27 cellular contexts compared by ENCODE assay signal in genomic region chr2:237588044-237588696, GRCh38. TPM values are rescaled to one million over a fixed set of nuclear protein-coding genes. Genes with fewer than 3 reads are reported as not detected.
A peak's percentile ranks its signal among the peaks of the same experiment; 100 is the strongest.
DNase-seq lines count a peak whose midpoint lies in the region; ATAC-seq, FAIRE-seq and TF ChIP-seq lines count a peak whose summit lies in the region.
"Had no signal": no experiment of that assay in that cellular context is flagged by ENCODE, and none has a peak within 500 bp of the region (broad histone marks: within the 10 kb centered on the region; RNA-seq: fewer than 3 reads in every experiment).

No MANE protein-coding gene starts in this region.

- no peaks in the 10 kb centered on the region for H3K9me3 Mint-ChIP-seq in WTC11
- no peaks in the 10 kb centered on the region for H3K9me3 Mint-ChIP-seq in activated CD4-positive, alpha-beta memory T cell treated with anti-CD3 and anti-CD28 coated beads, Interleukin-2, amount 10 ng/mL, durations not matched to agents 7 days and 5 days
- H3K9me3 Mint-ChIP-seq: activated CD4-positive, alpha-beta T cell treated with anti-CD3 and anti-CD28 coated beads, Interleukin-2, amount 10 ng/mL, durations not matched to agents 24 days and 14 days; activated naive CD4-positive, alpha-beta T cell treated with anti-CD3 and anti-CD28 coated beads, Interleukin-2, amount 50 U/mL, for 24 hours; CD4-positive, alpha-beta T cell; dendritic cell treated with granulocyte-macrophage colony-stimulating factor and Interleukin-4, amounts not matched to agents 40 ng/mL and 50 ng/mL, for 4 days; naive thymus-derived CD4-positive, alpha-beta T cell had no signal

- DNase-seq in WTC11 (ENCODE audit: low spot score), result no peak
- no peak for DNase-seq in HepG2 (ENCODE audit: low spot score)
- DNase-seq in aorta, result peak; percentile 12 to 61
- DNase-seq in NCI-H2196 (lab: John Stamatoyannopoulos, UW; ENCODE audit: unreplicated experiment), result no peak
- no peak for DNase-seq in activated naive CD4-positive, alpha-beta T cell (lab: John Stamatoyannopoulos, UW)
- DNase-seq in activated CD4-positive, alpha-beta memory T cell treated with anti-CD3 and anti-CD28 coated beads, Interleukin-2, amount 10 ng/mL, durations not matched to agents 7 days and 5 days, result no peak
- DNase-seq: activated CD4-positive, alpha-beta T cell treated with anti-CD3 and anti-CD28 coated beads, Interleukin-2, amount 10 ng/mL, durations not matched to agents 24 days and 14 days; activated T-cell treated with anti-CD3 and anti-CD28 coated beads, Interleukin-2, amount 50 U/mL, for 48 hours; anterior cingulate cortex; CD4-positive, alpha-beta T cell; DMS 273 treated with DMSO at 0.1 percent for 48 hours; naive thymus-derived CD4-positive, alpha-beta T cell; NCI-H146; NCI-H510A; retina; stimulated activated naive CD8-positive, alpha-beta T cell treated with anti-CD3 and anti-CD28 coated beads, Interleukin-15, Interleukin-2, amounts not matched to agents 100 U/mL and 50 U/mL, for 24 hours had no signal

- ATAC-seq in WTC11 (peak; percentile 7; the same call in 1 of the 2 replicates), HepG2 (no peak), aorta (ENCODE audit: low FRiP score) (no peak)
- ATAC-seq: naive thymus-derived CD4-positive, alpha-beta T cell; stimulated activated naive CD8-positive, alpha-beta T cell treated with anti-CD3 and anti-CD28 coated beads, Interleukin-15, Interleukin-2, amounts not matched to agents 100 U/mL and 50 U/mL, for 24 hours had no signal

- no peak for TF ChIP-seq RAD21 in HepG2 (CRISPR knock-in tag; IDR thresholded peaks at IDR 0.05)

- no peak overlapping the region for H3K27ac Mint-ChIP-seq in WTC11
- no peak overlapping the region for H3K27ac Mint-ChIP-seq in activated CD4-positive, alpha-beta memory T cell treated with anti-CD3 and anti-CD28 coated beads, Interleukin-2, amount 10 ng/mL, durations not matched to agents 7 days and 5 days
- H3K27ac Mint-ChIP-seq: activated CD4-positive, alpha-beta T cell treated with anti-CD3 and anti-CD28 coated beads, Interleukin-2, amount 10 ng/mL, durations not matched to agents 24 days and 14 days; activated naive CD4-positive, alpha-beta T cell treated with anti-CD3 and anti-CD28 coated beads, Interleukin-2, amount 50 U/mL, for 24 hours; CD4-positive, alpha-beta T cell; dendritic cell treated with granulocyte-macrophage colony-stimulating factor and Interleukin-4, amounts not matched to agents 40 ng/mL and 50 ng/mL, for 4 days had no signal

- 87% methylated on average over 9 of the region's 9 CpGs for WGBS in HepG2 (ENCODE audit: low lambda C conversion rate)
- WGBS in aorta, 2 donors, result 96 to 98% methylated on average over 9 of the region's 9 CpGs

- no peak for FAIRE-seq in HepG2 (lab: Jason Lieb, UNC)
- FAIRE-seq: GM19239, TTC549 had no signal

- H4K20me1 ChIP-seq in HepG2 (ENCODE audit: insufficient read depth, low read length), result peaks cover 3% of the 10 kb centered on the region; the same call in 1 of the 2 replicates

- H3K27ac ChIP-seq in HUES6 (ENCODE audit: low read depth, low read length) (no peak overlapping the region; the same call in 1 of the 2 replicates), HepG2 (ENCODE audit: extremely low read length, insufficient read depth, low read length) (no peak overlapping the region), aorta (ENCODE audit: low read depth in 1 of 2, low read length in 2 of 2) (no peak overlapping the region)
- H3K27ac ChIP-seq: cardiac muscle cell, thoracic aorta had no signal

- H3K27me3 ChIP-seq in HUES6 (ENCODE audit: control insufficient read depth, insufficient read depth, low read length), result no peaks in the 10 kb centered on the region
- H3K27me3 ChIP-seq in HepG2 (ENCODE audit: control insufficient read depth in 1 of 2, insufficient read depth in 2 of 2, low read length in 2 of 2), result no peaks in the 10 kb centered on the region; a peak in 1 of 5 replicates
- no peaks in the 10 kb centered on the region for H3K27me3 ChIP-seq in aorta (ENCODE audit: control insufficient read depth in 1 of 2, insufficient read depth in 2 of 2, low read length in 1 of 2)
- H3K27me3 ChIP-seq: cardiac muscle cell had no signal

- POLR2A ChIA-PET in WTC11 (lab: Charles Lee) (no interaction called here), HepG2 (lab: Yijun Ruan, JAX) (interaction anchor here (1.4 kb wide), 1 partner anchor 12 kb away, joined by 3 read pairs; no protein-coding TSS in a partner anchor)
- POLR2A ChIA-PET in activated CD4-positive, alpha-beta memory T cell treated with anti-CD3 and anti-CD28 coated beads, Interleukin-2, amount 10 ng/mL, durations not matched to agents 7 days and 5 days (lab: Charles Lee), result no interaction called here

- H3K9me3 ChIP-seq in HUES6 (ENCODE audit: control insufficient read depth, insufficient read depth, low read depth, low read length), result no peaks in the 10 kb centered on the region
- no peaks in the 10 kb centered on the region for H3K9me3 ChIP-seq in HepG2 (ENCODE audit: low read length)
- H3K9me3 ChIP-seq in aorta (ENCODE audit: control insufficient read depth, low read length), result no peaks in the 10 kb centered on the region
- H3K9me3 ChIP-seq: thoracic aorta had no signal

- H3K36me3 ChIP-seq in HUES6 (ENCODE audit: control insufficient read depth, insufficient read depth, low read length) (peaks cover 22% of the 10 kb centered on the region), HepG2 (replicated peaks in 1 of 2; ENCODE audit: control insufficient read depth in 1 of 2, insufficient read depth in 2 of 2, low read length in 2 of 2) (peaks cover 11% of the 10 kb centered on the region in 2 experiments; a peak in 4 of 5 replicates), aorta (ENCODE audit: control insufficient read depth in 1 of 2, insufficient read depth in 2 of 2, low read length in 1 of 2) (no peaks in the 10 kb centered on the region)
- H3K36me3 ChIP-seq: cardiac muscle cell, thoracic aorta had no signal

- intact Hi-C loops in HepG2 (cut with micrococcal nuclease; ENCODE audit: unreplicated experiment) (no loop called here), aorta (cut with DNase I) (no loop called here)

- no TSS peak for BruUV-seq in HepG2 (replicated peaks; lab: Mats Ljungman, UMichigan)

- H3K4me1 Mint-ChIP-seq in WTC11, result peaks cover 79% of the 10 kb centered on the region
- H3K4me1 Mint-ChIP-seq in activated CD4-positive, alpha-beta memory T cell treated with anti-CD3 and anti-CD28 coated beads, Interleukin-2, amount 10 ng/mL, durations not matched to agents 7 days and 5 days, result peaks cover 14% of the 10 kb centered on the region

- H3K9ac ChIP-seq in HUES6 (ENCODE audit: low read length), result peak overlapping the region; percentile 56
- H3K9ac ChIP-seq in HepG2 (ENCODE audit: insufficient read depth, low read depth, low read length), result no peak overlapping the region

- in situ Hi-C loops in HepG2 (cut with HindIII; ENCODE audit: extremely low pct_ligation_motif_present, low pct_unique_long_range_greater_than_20kb), result no loop called here

- peaks cover 28% of the 10 kb centered on the region for H3K36me3 Mint-ChIP-seq in WTC11
- no peaks in the 10 kb centered on the region for H3K36me3 Mint-ChIP-seq in activated CD4-positive, alpha-beta memory T cell treated with anti-CD3 and anti-CD28 coated beads, Interleukin-2, amount 10 ng/mL, durations not matched to agents 7 days and 5 days (ENCODE audit: low read depth)
- H3K36me3 Mint-ChIP-seq: activated naive CD4-positive, alpha-beta T cell treated with anti-CD3 and anti-CD28 coated beads, Interleukin-2, amount 50 U/mL, for 24 hours; naive thymus-derived CD4-positive, alpha-beta T cell had no signal

- TF ChIP-seq EP300 in HepG2 (IDR thresholded peaks at IDR 0.05; ENCODE audit: low read depth in 2 of 2, low read length in 2 of 2) (no peak), HepG2 (CRISPR knock-in tag; IDR thresholded peaks at IDR 0.05; ENCODE audit: borderline replicate concordance) (no peak)

- peak in 1 of 2 experiments; percentile 33; a peak in 1 of 4 replicates for TF ChIP-seq POLR2A in HepG2 (IDR thresholded peaks at IDR 0.05; ENCODE audit: insufficient read depth in 1 of 2, low read depth in 2 of 2, low read length in 2 of 2)

- H3K4me3 Mint-ChIP-seq in WTC11, result peak overlapping the region; percentile 83
- H3K4me3 Mint-ChIP-seq in activated CD4-positive, alpha-beta memory T cell treated with anti-CD3 and anti-CD28 coated beads, Interleukin-2, amount 10 ng/mL, durations not matched to agents 7 days and 5 days, result no peak overlapping the region
- H3K4me3 Mint-ChIP-seq: activated CD4-positive, alpha-beta T cell treated with anti-CD3 and anti-CD28 coated beads, Interleukin-2, amount 10 ng/mL, durations not matched to agents 24 days and 14 days; activated naive CD4-positive, alpha-beta T cell treated with anti-CD3 and anti-CD28 coated beads, Interleukin-2, amount 50 U/mL, for 24 hours; CD4-positive, alpha-beta T cell; dendritic cell treated with granulocyte-macrophage colony-stimulating factor and Interleukin-4, amounts not matched to agents 40 ng/mL and 50 ng/mL, for 4 days; naive thymus-derived CD4-positive, alpha-beta T cell had no signal

- H2AFZ ChIP-seq in HepG2 (ENCODE audit: low read length), result no peak overlapping the region

- CTCF ChIA-PET in WTC11 (lab: Charles Lee) (interaction anchor here (1.2 kb wide), 1 partner anchor 16 kb away, joined by 8 read pairs; no protein-coding TSS in a partner anchor), HepG2 (lab: Yijun Ruan, JAX; ENCODE audit: low intra/inter-chr PET ratio, low total read pairs) (no interaction called here)
- CTCF ChIA-PET in activated CD4-positive, alpha-beta memory T cell treated with anti-CD3 and anti-CD28 coated beads, Interleukin-2, amount 10 ng/mL, durations not matched to agents 7 days and 5 days (lab: Charles Lee), result interaction anchor here (0.5 kb wide), 1 partner anchor 14 kb away, joined by 3 read pairs; no protein-coding TSS in a partner anchor

- TF ChIP-seq CTCF in WTC11 (IDR thresholded peaks at IDR 0.05), result no peak
- TF ChIP-seq CTCF in HepG2 (CRISPR knock-in tag; IDR thresholded peaks at IDR 0.05), result no peak

- peak overlapping the region; percentile 87 for H3K4me2 ChIP-seq in HepG2 (ENCODE audit: low read depth, low read length)

- H3K4me3 ChIP-seq in HUES6 (ENCODE audit: low read depth, low read length) (peak overlapping the region; percentile 70), HepG2 (replicated peaks in 1 of 3; ENCODE audit: insufficient read depth in 1 of 3, low read depth in 2 of 3, low read length in 3 of 3) (peak overlapping the region; percentile 28 to 80 (median 76); a peak in 5 of 6 replicates), aorta (ENCODE audit: low read length in 2 of 2) (no peak overlapping the region)
- H3K4me3 ChIP-seq: cardiac muscle cell, thoracic aorta had no signal

- H3K27me3 Mint-ChIP-seq in WTC11 (ENCODE audit: low read depth), result no peaks in the 10 kb centered on the region
- H3K27me3 Mint-ChIP-seq in activated CD4-positive, alpha-beta memory T cell treated with anti-CD3 and anti-CD28 coated beads, Interleukin-2, amount 10 ng/mL, durations not matched to agents 7 days and 5 days, result peaks cover 19% of the 10 kb centered on the region
- H3K27me3 Mint-ChIP-seq: activated naive CD4-positive, alpha-beta T cell treated with anti-CD3 and anti-CD28 coated beads, Interleukin-2, amount 50 U/mL, for 24 hours; CD4-positive, alpha-beta T cell had no signal

- peaks cover 53% of the 10 kb centered on the region for H3K79me2 ChIP-seq in HepG2 (ENCODE audit: insufficient read depth, low read length)

- peaks cover 46% of the 10 kb centered on the region for H3K4me1 ChIP-seq in HUES6 (ENCODE audit: control insufficient read depth, insufficient read depth, low read length)
- H3K4me1 ChIP-seq in HepG2 (ENCODE audit: insufficient read depth, low read length), result peaks cover 97% of the 10 kb centered on the region
- peaks cover 0 to 4% of the 10 kb centered on the region in 2 donors for H3K4me1 ChIP-seq in aorta (ENCODE audit: control insufficient read depth in 1 of 2, insufficient read depth in 2 of 2, low read length in 2 of 2)

RNA-seq across cellular contexts. Expression of gene RAB17, which starts 2.4 kb away (rescaled TPM):
- total RNA-seq in WTC11 (2021) (134 to 140 TPM (median 137 TPM) in 3 replicates), HepG2 (2016; rRNA removed; fragmentation: Illumina TruSeq; extraction: Trizol) (68.0 and 70.0 TPM in 2 replicates), aorta (1 to 10 TPM; 3.7 to 4.5 TPM)
- 21.0 and 21.9 TPM in 2 replicates for total RNA-seq in HepG2 (2016; cell fraction: cytosol; rRNA removed; fragmentation: Illumina TruSeq; extraction: Trizol; ENCODE audit: low read depth)
- total RNA-seq in HepG2 (2016; cell fraction: insoluble cytoplasmic fraction; rRNA removed; fragmentation: Illumina TruSeq; extraction: Trizol), result 67.8 and 73.3 TPM in 2 replicates
- 42.7 and 50.7 TPM in 2 replicates for total RNA-seq in HepG2 (2016; cell fraction: membrane; rRNA removed; fragmentation: Illumina TruSeq; extraction: Trizol)
- total RNA-seq in HepG2 (2016; cell fraction: nucleus; rRNA removed; fragmentation: Illumina TruSeq; extraction: Trizol), result 51.2 and 64.7 TPM in 2 replicates
- polyA plus RNA-seq in HepG2 (2011; rRNA removed) (124 and 141 TPM in 2 replicates), aorta (10 to 100 TPM; 11.1 to 22.3 TPM)
- 66.2 and 82.5 TPM in 2 replicates for polyA plus RNA-seq in HepG2 (2011; cell fraction: cytosol; rRNA removed)
- polyA plus RNA-seq in HepG2 (2011; cell fraction: nucleus; rRNA removed), result 477 and 514 TPM in 2 replicates
- 189 and 204 TPM in 2 replicates for polyA plus RNA-seq in HepG2 (2012)
- 14.6 and 16.8 TPM in 2 replicates for polyA plus RNA-seq in HepG2 (2016; cell fraction: cytosol; fragmentation: Illumina TruSeq; extraction: Trizol; ENCODE audit: low read depth)
- 53.0 and 54.7 TPM in 2 replicates for polyA plus RNA-seq in HepG2 (2016; cell fraction: insoluble cytoplasmic fraction; fragmentation: Illumina TruSeq; extraction: Trizol; ENCODE audit: low read depth)
- polyA plus RNA-seq in HepG2 (2016; cell fraction: membrane; fragmentation: Illumina TruSeq; extraction: Trizol; ENCODE audit: low read depth), result 27.1 and 29.9 TPM in 2 replicates
- 145 and 160 TPM in 2 replicates for polyA plus RNA-seq in HepG2 (2016; cell fraction: nucleus; fragmentation: Illumina TruSeq; extraction: Trizol; ENCODE audit: insufficient read depth, low read depth)
- polyA minus RNA-seq in HepG2 (2011; rRNA and poly(A)+ RNA removed; ENCODE audit: low replicate concordance), result 4.6 and 63.9 TPM in 2 replicates
- polyA minus RNA-seq in HepG2 (2011; cell fraction: cytosol; rRNA and poly(A)+ RNA removed), result 23.6 and 25.7 TPM in 2 replicates
- 126 and 135 TPM in 2 replicates for polyA minus RNA-seq in HepG2 (2011; cell fraction: nucleus; rRNA and poly(A)+ RNA removed)
- not detected for total RNA-seq in activated CD4-positive, alpha-beta memory T cell treated with anti-CD3 and anti-CD28 coated beads, Interleukin-2, amount 10 ng/mL, durations not matched to agents 7 days and 5 days
- total RNA-seq: CD4-positive, alpha-beta T cell; naive thymus-derived CD4-positive, alpha-beta T cell; T-helper 1 cell treated with Interleukin-12 subunit alpha and Interleukin-12 subunit beta and Interleukin-4 antibody, amounts not matched to agents 30 ng/mL and 1 ng/mL, for 36 hours had no signal
- polyA plus RNA-seq: naive thymus-derived CD4-positive, alpha-beta T cell had no signal

RNA-seq across cellular contexts. Expression of gene PRLH, which starts 21.8 kb away (rescaled TPM):
- total RNA-seq in WTC11 (2021), result not detected in 3 replicates
- not detected in 2 replicates for total RNA-seq in HepG2 (2016; rRNA removed; fragmentation: Illumina TruSeq; extraction: Trizol)
- not detected in 2 replicates for total RNA-seq in HepG2 (2016; cell fraction: cytosol; rRNA removed; fragmentation: Illumina TruSeq; extraction: Trizol; ENCODE audit: low read depth)
- total RNA-seq in HepG2 (2016; cell fraction: insoluble cytoplasmic fraction; rRNA removed; fragmentation: Illumina TruSeq; extraction: Trizol), result not detected in 2 replicates
- total RNA-seq in HepG2 (2016; cell fraction: membrane; rRNA removed; fragmentation: Illumina TruSeq; extraction: Trizol), result not detected in 2 replicates
- total RNA-seq in HepG2 (2016; cell fraction: nucleus; rRNA removed; fragmentation: Illumina TruSeq; extraction: Trizol), result not detected in 2 replicates
- not detected in 2 replicates for polyA plus RNA-seq in HepG2 (2011; rRNA removed)
- polyA plus RNA-seq in HepG2 (2011; cell fraction: cytosol; rRNA removed), result not detected in 2 replicates
- not detected in 2 replicates for polyA plus RNA-seq in HepG2 (2011; cell fraction: nucleus; rRNA removed)
- polyA plus RNA-seq in HepG2 (2012), result not detected in 2 replicates
- polyA plus RNA-seq in HepG2 (2016; cell fraction: cytosol; fragmentation: Illumina TruSeq; extraction: Trizol; ENCODE audit: low read depth), result not detected in 2 replicates
- polyA plus RNA-seq in HepG2 (2016; cell fraction: insoluble cytoplasmic fraction; fragmentation: Illumina TruSeq; extraction: Trizol; ENCODE audit: low read depth), result not detected in 2 replicates
- not detected in 2 replicates for polyA plus RNA-seq in HepG2 (2016; cell fraction: membrane; fragmentation: Illumina TruSeq; extraction: Trizol; ENCODE audit: low read depth)
- not detected in 2 replicates for polyA plus RNA-seq in HepG2 (2016; cell fraction: nucleus; fragmentation: Illumina TruSeq; extraction: Trizol; ENCODE audit: insufficient read depth, low read depth)
- polyA minus RNA-seq in HepG2 (2011; rRNA and poly(A)+ RNA removed; ENCODE audit: low replicate concordance), result not detected in 2 replicates
- not detected in 2 replicates for polyA minus RNA-seq in HepG2 (2011; cell fraction: cytosol; rRNA and poly(A)+ RNA removed)
- not detected in 2 replicates for polyA minus RNA-seq in HepG2 (2011; cell fraction: nucleus; rRNA and poly(A)+ RNA removed)
- total RNA-seq in aorta, result not detected
- polyA plus RNA-seq in aorta, result not detected
- total RNA-seq in activated CD4-positive, alpha-beta memory T cell treated with anti-CD3 and anti-CD28 coated beads, Interleukin-2, amount 10 ng/mL, durations not matched to agents 7 days and 5 days, result not detected
- total RNA-seq: activated CD4-positive, alpha-beta T cell treated with anti-CD3 and anti-CD28 coated beads, Interleukin-2, amount 10 ng/mL, durations not matched to agents 24 days and 14 days; cardiac muscle cell; CD4-positive, alpha-beta T cell; mesenteric fat pad; naive thymus-derived CD4-positive, alpha-beta T cell; osteocyte; RPMI7951; T-helper 1 cell treated with Interleukin-12 subunit alpha and Interleukin-12 subunit beta and Interleukin-4 antibody, amounts not matched to agents 30 ng/mL and 1 ng/mL, for 36 hours; thoracic aorta had no signal
- polyA plus RNA-seq: cardiac muscle cell; naive thymus-derived CD4-positive, alpha-beta T cell had no signal

RNA-seq across cellular contexts. Expression of gene LRRFIP1, which starts 39.2 kb away (rescaled TPM):
- 70.6 to 88.4 TPM (median 71.2 TPM) in 3 replicates for total RNA-seq in WTC11 (2021)
- 15.9 and 22.0 TPM in 2 replicates for total RNA-seq in HepG2 (2016; rRNA removed; fragmentation: Illumina TruSeq; extraction: Trizol)
- total RNA-seq in HepG2 (2016; cell fraction: cytosol; rRNA removed; fragmentation: Illumina TruSeq; extraction: Trizol; ENCODE audit: low read depth), result 11.0 and 11.2 TPM in 2 replicates
- 15.6 and 24.6 TPM in 2 replicates for total RNA-seq in HepG2 (2016; cell fraction: insoluble cytoplasmic fraction; rRNA removed; fragmentation: Illumina TruSeq; extraction: Trizol)
- total RNA-seq in HepG2 (2016; cell fraction: membrane; rRNA removed; fragmentation: Illumina TruSeq; extraction: Trizol), result 18.1 and 18.4 TPM in 2 replicates
- total RNA-seq in HepG2 (2016; cell fraction: nucleus; rRNA removed; fragmentation: Illumina TruSeq; extraction: Trizol), result 31.0 and 33.7 TPM in 2 replicates
- 31.2 and 40.5 TPM in 2 replicates for polyA plus RNA-seq in HepG2 (2011; rRNA removed)
- polyA plus RNA-seq in HepG2 (2011; cell fraction: cytosol; rRNA removed), result 19.8 and 25.0 TPM in 2 replicates
- 43.1 TPM in 2 replicates for polyA plus RNA-seq in HepG2 (2011; cell fraction: nucleus; rRNA removed)
- 48.6 and 68.2 TPM in 2 replicates for polyA plus RNA-seq in HepG2 (2012)
- polyA plus RNA-seq in HepG2 (2016; cell fraction: cytosol; fragmentation: Illumina TruSeq; extraction: Trizol; ENCODE audit: low read depth), result 5.6 and 6.5 TPM in 2 replicates
- 43.3 and 43.5 TPM in 2 replicates for polyA plus RNA-seq in HepG2 (2016; cell fraction: insoluble cytoplasmic fraction; fragmentation: Illumina TruSeq; extraction: Trizol; ENCODE audit: low read depth)
- polyA plus RNA-seq in HepG2 (2016; cell fraction: membrane; fragmentation: Illumina TruSeq; extraction: Trizol; ENCODE audit: low read depth), result 10.6 and 13.6 TPM in 2 replicates
- 55.6 and 61.1 TPM in 2 replicates for polyA plus RNA-seq in HepG2 (2016; cell fraction: nucleus; fragmentation: Illumina TruSeq; extraction: Trizol; ENCODE audit: insufficient read depth, low read depth)
- 26.4 and 35.1 TPM in 2 replicates for polyA minus RNA-seq in HepG2 (2011; rRNA and poly(A)+ RNA removed; ENCODE audit: low replicate concordance)
- 26.2 and 26.7 TPM in 2 replicates for polyA minus RNA-seq in HepG2 (2011; cell fraction: cytosol; rRNA and poly(A)+ RNA removed)
- polyA minus RNA-seq in HepG2 (2011; cell fraction: nucleus; rRNA and poly(A)+ RNA removed), result 97.5 and 100 TPM in 2 replicates
- 100 to 1,000 TPM; 234 to 348 TPM for total RNA-seq in aorta
- 100 to 1,000 TPM; 100 to 105 TPM for polyA plus RNA-seq in aorta
- total RNA-seq in activated CD4-positive, alpha-beta memory T cell treated with anti-CD3 and anti-CD28 coated beads, Interleukin-2, amount 10 ng/mL, durations not matched to agents 7 days and 5 days, result 100 to 1,000 TPM; 242 to 248 TPM

Comparison
In these comparisons a context has a peak if more than half of its experiments do, and no peak if none do; other contexts are left out.
1. H3K4me3 ChIP-seq: peak in HUES6 (single experiment) and HepG2 (3 of 3); none in aorta (0 of 2).
2. DNase-seq: peak in aorta (2 of 2); none in WTC11 (single experiment), HepG2 (single experiment), NCI-H2196 (single experiment), activated naive CD4-positive, alpha-beta T cell (0 of 4) and activated CD4-positive, alpha-beta memory T cell treated with anti-CD3 and anti-CD28 coated beads, Interleukin-2, amount 10 ng/mL, durations not matched to agents 7 days and 5 days (single experiment).
3. RNA of gene RAB17, which starts 2.4 kb away (total RNA-seq): 134 to 140 TPM in WTC11 and 21.0 to 73.3 TPM in HepG2; 3.7 to 4.5 TPM in aorta and not detected in activated CD4-positive, alpha-beta memory T cell treated with anti-CD3 and anti-CD28 coated beads, Interleukin-2, amount 10 ng/mL, durations not matched to agents 7 days and 5 days; every median in the first group is over 4 times any median in the second.